ENCODE assay signal across 4 cellular contexts in genomic region chr1:12657876-12658512, GRCh38. TPM values are rescaled to one million over a fixed set of nuclear protein-coding genes. Genes with fewer than 3 reads are reported as not detected.
"Had no signal": no experiment of that assay in that cellular context is flagged by ENCODE, and none has a peak within 500 bp of the region (broad histone marks: within the 10 kb centered on the region; RNA-seq: fewer than 3 reads in every experiment).

No MANE protein-coding gene starts in this region.

RNA-seq across cellular contexts. Expression of gene AADACL4, which starts 14.1 kb away (rescaled TPM):
- total RNA-seq: H9, HFFc6, HT1080, IMR-90 had no signal
- polyA plus RNA-seq: IMR-90 had no signal

RNA-seq across cellular contexts. Expression of gene DHRS3, which starts 40.0 kb away (rescaled TPM):
- total RNA-seq: HT1080 had no signal

RNA-seq across cellular contexts. Expression of gene AADACL3, which starts 57.9 kb away (rescaled TPM):
- total RNA-seq: HFFc6, HT1080, IMR-90 had no signal
- polyA plus RNA-seq: IMR-90 had no signal
